Comparison of ENCODE assay signal across 8 cellular contexts in the genomic region with DNA sequence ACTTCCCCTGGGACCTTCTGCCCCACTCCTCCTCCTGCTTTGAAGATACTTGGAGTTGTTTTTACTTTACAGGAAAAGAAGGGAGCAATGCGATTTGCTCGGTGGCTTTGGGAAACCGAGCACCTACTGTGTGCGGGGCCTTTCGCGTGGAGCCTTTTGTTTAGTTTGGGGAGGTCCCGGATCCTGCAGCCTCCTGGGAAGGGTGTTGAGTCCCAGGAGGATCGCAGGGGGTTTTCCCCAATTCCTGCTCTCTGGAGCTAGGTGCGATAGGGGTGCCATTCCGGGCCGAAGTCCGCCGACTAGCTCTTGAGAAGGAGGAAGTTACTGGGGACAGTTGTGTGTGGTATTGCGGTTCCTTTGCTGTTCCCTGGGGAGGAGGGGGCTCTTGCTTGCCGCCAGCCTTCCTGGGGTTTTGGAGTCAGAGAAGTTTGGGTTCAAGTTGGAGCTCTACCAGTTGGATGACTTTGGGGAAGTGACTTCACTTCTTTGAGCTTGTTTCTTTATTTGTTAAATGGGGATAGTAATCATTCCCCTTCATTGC. TPM values are rescaled to one million over a fixed set of nuclear protein-coding genes. Genes with fewer than 3 reads are reported as not detected.
A peak's percentile ranks its signal among the peaks of the same experiment; 100 is the strongest.
DNase-seq lines count a peak whose midpoint lies in the region; ATAC-seq and TF ChIP-seq lines count a peak whose summit lies in the region.

No MANE protein-coding gene starts in this region.

- H3K36me3 Mint-ChIP-seq in T-cell (no peaks in the 10 kb centered on the region), progenitor cell of endocrine pancreas (ENCODE audit: insufficient read depth) (no peaks in the 10 kb centered on the region)

- peaks cover 22 to 33% (median 25%) of the 10 kb centered on the region in 3 donors for H3K4me1 Mint-ChIP-seq in T-cell
- peaks cover 14% of the 10 kb centered on the region for H3K4me1 Mint-ChIP-seq in progenitor cell of endocrine pancreas (ENCODE audit: low read depth)

- CTCF ChIA-PET in T-cell (lab: Charles Lee): interaction anchor here (0.6 to 0.8 kb wide), 2 partner anchors 55 to 88 kb away, joined by 3 to 4 read pairs; no protein-coding TSS in a partner anchor

- peak overlapping the region; percentile 61 for H3K4me3 ChIP-seq in fibroblast of mammary gland (ENCODE audit: control insufficient read depth, low read depth, low read length)

- TF ChIP-seq CTCF in fibroblast of mammary gland (conservative IDR thresholded peaks at IDR 0.05; ENCODE audit: control insufficient read depth, insufficient read depth, low read depth, low read length) (no peak), progenitor cell of endocrine pancreas (IDR thresholded peaks at IDR 0.05; ENCODE audit: unreplicated experiment) (no peak)

- ATAC-seq in HG03103 (IDR thresholded peaks at IDR 0.05; ENCODE audit: low read depth, unreplicated experiment): peak; percentile 23
- ATAC-seq in T-cell (replicated peaks in 1 of 4): no peak
- no peak for ATAC-seq in HG03469 (IDR thresholded peaks at IDR 0.05; ENCODE audit: unreplicated experiment)

- H3K9me3 Mint-ChIP-seq in T-cell (no peaks in the 10 kb centered on the region), progenitor cell of endocrine pancreas (ENCODE audit: low read depth) (no peaks in the 10 kb centered on the region)

- H3K27ac Mint-ChIP-seq in T-cell: peak overlapping the region; percentile 45 to 78
- H3K27ac Mint-ChIP-seq in progenitor cell of endocrine pancreas: peak overlapping the region; percentile 85

- peak overlapping the region; percentile 86 to 91 (median 91) for H3K4me3 Mint-ChIP-seq in T-cell
- peak overlapping the region; percentile 87 for H3K4me3 Mint-ChIP-seq in progenitor cell of endocrine pancreas (ENCODE audit: low read depth)

- POLR2A ChIA-PET in T-cell (lab: Charles Lee): no interaction called here

- DNase-seq in DMS 273 (lab: John Stamatoyannopoulos, UW; ENCODE audit: unreplicated experiment) (peak; percentile 44), DMS 273 treated with DMSO at 0.1 percent for 48 hours (lab: John Stamatoyannopoulos, UW) (no peak), T-cell (no peak), fibroblast of mammary gland (ENCODE audit: low read depth) (no peak), progenitor cell of endocrine pancreas (ENCODE audit: low spot score, unreplicated experiment) (no peak), A172 (ENCODE audit: low spot score) (no peak)

- no peaks in the 10 kb centered on the region for H3K27me3 Mint-ChIP-seq in T-cell
- H3K27me3 Mint-ChIP-seq in progenitor cell of endocrine pancreas: peaks cover 6% of the 10 kb centered on the region

RNA-seq across cellular contexts. Expression of a gene that starts 1.1 kb away (rescaled TPM):
- 1 to 10 TPM; 4.8 to 8.1 (median 7.0) TPM for total RNA-seq in T-cell
- 11.1 and 12.0 TPM in 2 replicates for total RNA-seq in progenitor cell of endocrine pancreas
- total RNA-seq in A172 (2014; rRNA removed; shearing (Covaris generic)): 14.4 and 18.6 TPM in 2 replicates

RNA-seq across cellular contexts. Expression of a gene that starts 5.6 kb away (rescaled TPM):
- total RNA-seq in T-cell: 10 to 100 TPM; 30.1 to 37.3 (median 36.1) TPM
- 21.2 and 22.1 TPM in 2 replicates for total RNA-seq in progenitor cell of endocrine pancreas
- 22.7 and 25.8 TPM in 2 replicates for total RNA-seq in A172 (2014; rRNA removed; shearing (Covaris generic))
